In genomic region chr15:78229431-78230406, GRCh38 we compare ENCODE assay signal across 22 cellular contexts. TPM values are rescaled to one million over a fixed set of nuclear protein-coding genes. Genes with fewer than 3 reads are reported as not detected.
"Had no signal": no experiment of that assay in that cellular context is flagged by ENCODE, and none has a peak within 500 bp of the region (broad histone marks: within the 10 kb centered on the region; RNA-seq: fewer than 3 reads in every experiment).

No MANE protein-coding gene starts in this region.

- H3K4me1 Mint-ChIP-seq: nephron had no signal

- H3K4me3 Mint-ChIP-seq: activated naive CD8-positive, alpha-beta T cell; activated T-cell treated with anti-CD3 and anti-CD28 coated beads, Interleukin-2, amount 50 U/mL, for 24 hours; memory B cell; nephron; stimulated activated naive CD8-positive, alpha-beta T cell treated with anti-CD3 and anti-CD28 coated beads, Interleukin-15, Interleukin-2, amounts not matched to agents 100 ng/mL and 50 ng/mL, for 24 hours; T-helper 17 cell had no signal

- H3K36me3 ChIP-seq: gastroesophageal sphincter, thyroid gland, WERI-Rb-1 had no signal

- H3K27ac ChIP-seq: coronary artery, gastroesophageal sphincter, thyroid gland, WERI-Rb-1 had no signal

- H3K27me3 Mint-ChIP-seq: stimulated activated naive CD8-positive, alpha-beta T cell treated with anti-CD3 and anti-CD28 coated beads, Interleukin-15, Interleukin-2, amounts not matched to agents 100 ng/mL and 50 ng/mL, for 24 hours had no signal

- H3K36me3 Mint-ChIP-seq: activated naive CD8-positive, alpha-beta T cell; memory B cell had no signal

- H3K9me3 Mint-ChIP-seq: activated T-cell treated with anti-CD3 and anti-CD28 coated beads, Interleukin-2, amount 50 U/mL, for 24 hours; memory B cell; nephron; stimulated activated naive CD8-positive, alpha-beta T cell treated with anti-CD3 and anti-CD28 coated beads, Interleukin-15, Interleukin-2, amounts not matched to agents 100 ng/mL and 50 ng/mL, for 24 hours had no signal

- H3K27me3 ChIP-seq: gastroesophageal sphincter, thyroid gland had no signal

- H3K4me3 ChIP-seq: coronary artery, gastroesophageal sphincter, thyroid gland had no signal

- H3K27ac Mint-ChIP-seq: activated naive CD8-positive, alpha-beta T cell; activated T-cell treated with anti-CD3 and anti-CD28 coated beads, Interleukin-2, amount 50 U/mL, for 24 hours; activated T-helper 2 cell treated with anti-CD3 and anti-CD28 coated beads, Interferon-gamma antibody, Interleukin-2, Interleukin-4, amounts not matched to agents 10 μg/mL and 5 μg/mL and 100 μg/mL, durations not matched to agents 14 hours and 24 hours and 36 hours; memory B cell; nephron; stimulated activated naive CD8-positive, alpha-beta T cell treated with anti-CD3 and anti-CD28 coated beads, Interleukin-15, Interleukin-2, amounts not matched to agents 100 ng/mL and 50 ng/mL, for 24 hours; T-helper 17 cell had no signal

- H3K4me1 ChIP-seq: gastroesophageal sphincter, thyroid gland had no signal

- ATAC-seq: gastroesophageal sphincter, T-helper 17 cell had no signal

- H3K9me3 ChIP-seq: thyroid gland had no signal

- DNase-seq: activated CD4-positive, alpha-beta T cell treated with anti-CD3 and anti-CD28 coated beads for 1 hour; activated CD4-positive, alpha-beta T cell treated with anti-CD3 and anti-CD28 coated beads, Interleukin-2, amount 50 U/mL, for 1 hour; activated naive CD4-positive, alpha-beta T cell; activated T-cell treated with anti-CD3 and anti-CD28 coated beads, Interleukin-2, amount 50 U/mL, for 24 hours; head of caudate nucleus; left cardiac atrium; occipital lobe; posterior cingulate gyrus; stimulated activated CD4-positive, alpha-beta T cell treated with anti-CD3 and anti-CD28 coated beads, Interleukin-4, amount 100 ng/mL, for 24 hours; substantia nigra; SW 1271; T-helper 17 cell; thyroid gland; WERI-Rb-1 had no signal

RNA-seq across cellular contexts. Expression of gene ACSBG1, which starts 4.6 kb away (rescaled TPM):
- total RNA-seq: bronchial epithelial cell, thyroid gland had no signal
